8 cellular contexts compared by ENCODE assay signal in the genomic region with DNA sequence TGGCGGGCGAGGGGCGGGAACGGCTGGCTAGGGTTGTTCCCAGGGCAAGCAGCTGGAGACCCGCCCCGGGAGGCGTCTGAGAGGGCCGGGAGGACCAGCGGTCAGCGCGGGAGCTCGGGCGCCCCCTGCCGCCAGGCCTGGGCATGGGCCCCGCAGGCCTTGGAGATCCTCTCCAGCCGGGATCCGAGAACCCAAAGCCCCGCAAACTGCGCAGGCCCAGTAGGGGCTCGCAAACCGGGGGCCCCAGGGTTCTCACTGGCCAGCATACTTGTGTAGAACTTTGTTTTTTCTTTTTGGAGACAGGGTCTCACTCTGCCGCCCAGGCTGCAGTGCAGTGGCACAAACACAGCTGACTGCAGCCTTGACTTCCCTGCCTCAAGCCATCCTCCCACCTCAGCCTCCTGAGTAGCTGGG. TPM values are rescaled to one million over a fixed set of nuclear protein-coding genes. Genes with fewer than 3 reads are reported as not detected.
DNase-seq lines count a peak whose midpoint lies in the region; ATAC-seq and TF ChIP-seq lines count a peak whose summit lies in the region.

No MANE protein-coding gene starts in this region.

- no peaks in the 10 kb centered on the region for H3K9me3 ChIP-seq in tibial artery

- H3K27ac Mint-ChIP-seq in brain: no peak overlapping the region

- peaks cover 10% of the 10 kb centered on the region for H3K4me1 Mint-ChIP-seq in brain

- peak overlapping the region; percentile 22 to 35 for H3K4me3 ChIP-seq in tibial artery

- in situ Hi-C loops in G401 (cut with HindIII; ENCODE audit: low sequenced_read_pairs): no loop called here

- no peaks in the 10 kb centered on the region for H3K36me3 ChIP-seq in tibial artery

- H3K27me3 Mint-ChIP-seq in brain: peaks cover 10% of the 10 kb centered on the region

- H3K9me3 Mint-ChIP-seq in brain: no peaks in the 10 kb centered on the region

- peak; percentile 6 for DNase-seq in NCI-H1694 (lab: John Stamatoyannopoulos, UW)
- DNase-seq in NCI-H1694 treated with DMSO at 0.1 percent for 48 hours (lab: John Stamatoyannopoulos, UW): no peak
- DNase-seq in NCI-H146 treated with DMSO at 0.1 percent for 48 hours (lab: John Stamatoyannopoulos, UW; ENCODE audit: unreplicated experiment): peak; percentile 8
- DNase-seq in left colon: peak; percentile 85 to 86
- DNase-seq in tibial artery: peak; percentile 45 to 78
- DNase-seq in hippocampal formation (lab: John Stamatoyannopoulos, UW): no peak
- DNase-seq in G401 (ENCODE audit: low spot score): no peak

- H3K4me3 Mint-ChIP-seq in brain: no peak overlapping the region

- peaks cover 0 to 11% (median 7%) of the 10 kb centered on the region in 4 donors for H3K4me1 ChIP-seq in tibial artery

- ATAC-seq in left colon: peak; percentile 82

- peaks cover 0 to 30% of the 10 kb centered on the region in 2 donors for H3K27me3 ChIP-seq in tibial artery

- no peaks in the 10 kb centered on the region for H3K36me3 Mint-ChIP-seq in brain

- intact Hi-C loops in left colon (cut with DNase I, micrococcal nuclease) (loop anchor here in 1 of 2 donors (10.0 kb wide), 2 partner anchors 262 to 382 kb away; no protein-coding TSS in a partner anchor), tibial artery (cut with DNase I; ENCODE audit: low total_unique reads) (loop anchor here (2.0 to 10.0 kb wide), 2 partner anchors 272 to 384 kb away; no protein-coding TSS in a partner anchor)

- TF ChIP-seq CTCF in brain (conservative IDR thresholded peaks at IDR 0.05) (peak; percentile 59 to 91), tibial artery (IDR thresholded peaks at IDR 0.05) (peak; percentile 76 to 95)

- H3K27ac ChIP-seq in tibial artery: no peak overlapping the region

RNA-seq across cellular contexts. Expression of gene ZNF423, which starts 20.8 kb away (rescaled TPM):
- polyA plus RNA-seq in brain (ENCODE audit: insufficient read depth, low read depth, low replicate concordance): 32.7 TPM
- 10 to 100 TPM in 1 of 2 donors, 1 to 10 TPM in 1; 8.2 to 10.5 TPM for total RNA-seq in left colon
- 0.07 TPM in 1 of 2 replicates, not detected in the other for total RNA-seq in G401 (2014; rRNA removed; shearing (Covaris generic))

Comparison
In these comparisons a context has a peak if more than half of its experiments do, and no peak if none do; other contexts are left out.
1. DNase-seq: peak in NCI-H1694 (single experiment), NCI-H146 treated with DMSO at 0.1 percent for 48 hours (single experiment), left colon (2 of 2) and tibial artery (2 of 2); none in NCI-H1694 treated with DMSO at 0.1 percent for 48 hours (single experiment), hippocampal formation (0 of 2) and G401 (single experiment).